Comparison of ENCODE assay signal across 8 cellular contexts in genomic region chr9:24286761-24287160, GRCh38.
"Had no signal": no experiment of that assay in that cellular context is flagged by ENCODE, and none has a peak within 500 bp of the region (broad histone marks: within the 10 kb centered on the region; RNA-seq: fewer than 3 reads in every experiment).

No MANE protein-coding gene starts in this region.

- FAIRE-seq: HTR-8/SVneo, K562 had no signal

- H3K36me3 Mint-ChIP-seq: IgD-negative memory B cell had no signal

- H3K4me3 ChIP-seq: K562 had no signal

- H3K27me3 Mint-ChIP-seq: IgD-negative memory B cell had no signal

- H3K27ac Mint-ChIP-seq: IgD-negative memory B cell had no signal

- ATAC-seq: K562 had no signal

- H3K4me3 Mint-ChIP-seq: IgD-negative memory B cell had no signal

- H3K27ac ChIP-seq: HL-60, KMS-11 had no signal

- H3K9ac ChIP-seq: KMS-11 had no signal

- H3K4me2 ChIP-seq: KMS-11 had no signal

- DNase-seq: IMR-90, KBM-7, KG1 had no signal

- H3K4me1 Mint-ChIP-seq: IgD-negative memory B cell had no signal
